Comparison of ENCODE assay signal across 20 cellular contexts in genomic region chr14:53367631-53368030, GRCh38.
DNase-seq lines count a peak whose midpoint lies in the region; ATAC-seq, FAIRE-seq and TF ChIP-seq lines count a peak whose summit lies in the region.
"Had no signal": no experiment of that assay in that cellular context is flagged by ENCODE, and none has a peak within 500 bp of the region (broad histone marks: within the 10 kb centered on the region; RNA-seq: fewer than 3 reads in every experiment).

No MANE protein-coding gene starts in this region.

- H3K4me1 ChIP-seq in fibroblast of lung (ENCODE audit: control insufficient read depth, extremely low read depth, insufficient read depth, low read length), result peaks cover 20% of the 10 kb centered on the region
- peaks cover 0 to 6% of the 10 kb centered on the region in 2 donors for H3K4me1 ChIP-seq in uterus

- no peaks in the 10 kb centered on the region for H3K27me3 Mint-ChIP-seq in mesothelial cell of epicardium (ENCODE audit: low read depth)
- H3K27me3 Mint-ChIP-seq: activated naive CD8-positive, alpha-beta T cell treated with anti-CD3 and anti-CD28 coated beads for 36 hours had no signal

- peaks cover 14% of the 10 kb centered on the region for H3K9me3 Mint-ChIP-seq in mesothelial cell of epicardium

- peaks cover 17% of the 10 kb centered on the region for H3K4me1 Mint-ChIP-seq in mesothelial cell of epicardium
- H3K4me1 Mint-ChIP-seq: activated naive CD8-positive, alpha-beta T cell treated with anti-CD3 and anti-CD28 coated beads for 36 hours; CD4-positive, alpha-beta memory T cell had no signal

- H3K27me3 ChIP-seq in fibroblast of lung (ENCODE audit: control insufficient read depth, insufficient read depth, low read length) (no peaks in the 10 kb centered on the region), uterus (no peaks in the 10 kb centered on the region)
- H3K27me3 ChIP-seq: ovary, upper lobe of left lung had no signal

- H3K27ac Mint-ChIP-seq in mesothelial cell of epicardium, result peak overlapping the region; percentile 11
- H3K27ac Mint-ChIP-seq: activated naive CD8-positive, alpha-beta T cell treated with anti-CD3 and anti-CD28 coated beads for 36 hours; CD4-positive, alpha-beta memory T cell had no signal

- no peak for DNase-seq in HTR-8/SVneo (ENCODE audit: insufficient read length, low spot score)
- DNase-seq in fibroblast of lung (ENCODE audit: low read depth in 2 of 2), result peak; percentile 53 to 85
- no peak for DNase-seq in mesothelial cell of epicardium (ENCODE audit: low spot score in 2 of 2, unreplicated experiment in 2 of 2)
- DNase-seq in uterus, result no peak
- DNase-seq in NCI-H1048 (lab: John Stamatoyannopoulos, UW), result no peak
- DNase-seq: activated CD4-positive, CD25-positive, alpha-beta regulatory T cell; activated naive CD8-positive, alpha-beta T cell treated with anti-CD3 and anti-CD28 coated beads for 36 hours; CD4-positive, alpha-beta memory T cell; erythroblast; GOT3; KG1; mesendoderm; NCI-H1417; NCI-H510A; ovary; upper lobe of left lung had no signal

- TF ChIP-seq CTCF in fibroblast of lung (conservative IDR thresholded peaks at IDR 0.05 in 1 of 2, IDR thresholded peaks at IDR 0.05 in 1 of 2; ENCODE audit: low read depth in 1 of 2, low read length in 2 of 2) (no peak), mesothelial cell of epicardium (IDR thresholded peaks at IDR 0.05; ENCODE audit: unreplicated experiment) (no peak), uterus (IDR thresholded peaks at IDR 0.05) (no peak)

- H3K27ac ChIP-seq in fibroblast of lung (ENCODE audit: insufficient read depth, low read length) (peak overlapping the region; percentile 57), uterus (peak overlapping the region; percentile 41 to 79)

- TF ChIP-seq POLR2A in uterus (IDR thresholded peaks at IDR 0.05), result no peak

- H3K9me3 ChIP-seq in fibroblast of lung (ENCODE audit: control insufficient read depth, insufficient read depth, low read depth, low read length), result no peaks in the 10 kb centered on the region
- no peaks in the 10 kb centered on the region for H3K9me3 ChIP-seq in uterus
- H3K9me3 ChIP-seq: ovary, upper lobe of left lung had no signal

- peaks cover 2% of the 10 kb centered on the region for H3K36me3 Mint-ChIP-seq in mesothelial cell of epicardium
- H3K36me3 Mint-ChIP-seq: activated naive CD8-positive, alpha-beta T cell treated with anti-CD3 and anti-CD28 coated beads for 36 hours had no signal

- no peak for ATAC-seq in HG02981 (IDR thresholded peaks at IDR 0.05; ENCODE audit: unreplicated experiment)
- ATAC-seq in GM18511 (IDR thresholded peaks at IDR 0.05; ENCODE audit: unreplicated experiment), result no peak

- H3K4me3 Mint-ChIP-seq in mesothelial cell of epicardium, result no peak overlapping the region
- H3K4me3 Mint-ChIP-seq: activated naive CD8-positive, alpha-beta T cell treated with anti-CD3 and anti-CD28 coated beads for 36 hours; CD4-positive, alpha-beta memory T cell had no signal

- intact Hi-C loops in uterus (cut with DNase I; ENCODE audit: low total_unique reads), result no loop called here

- no peak overlapping the region for H3K9ac ChIP-seq in fibroblast of lung (ENCODE audit: insufficient read depth, low read length)

- H3K79me2 ChIP-seq in fibroblast of lung (ENCODE audit: control insufficient read depth, insufficient read depth, low read length), result no peaks in the 10 kb centered on the region

- H3K4me3 ChIP-seq in fibroblast of lung (replicated peaks in 1 of 4; ENCODE audit: control extremely low read depth in 1 of 4, insufficient read depth in 1 of 4, low read depth in 3 of 4, low read length in 4 of 4), result peak overlapping the region in 1 of 4 experiments; percentile 0
- no peak overlapping the region for H3K4me3 ChIP-seq in uterus
- H3K4me3 ChIP-seq: ovary, upper lobe of left lung had no signal

- no peaks in the 10 kb centered on the region for H4K20me1 ChIP-seq in fibroblast of lung (ENCODE audit: control insufficient read depth, extremely low read depth, insufficient read depth, low read length)

- H3K36me3 ChIP-seq in fibroblast of lung (ENCODE audit: control insufficient read depth, insufficient read depth, low read length), result no peaks in the 10 kb centered on the region
- H3K36me3 ChIP-seq in uterus, result no peaks in the 10 kb centered on the region
- H3K36me3 ChIP-seq: ovary, upper lobe of left lung had no signal

- peak overlapping the region; percentile 69 for H3K4me2 ChIP-seq in fibroblast of lung (ENCODE audit: extremely low read depth, insufficient read depth, low read length)

- no peak overlapping the region for H2AFZ ChIP-seq in fibroblast of lung (ENCODE audit: low read length)

- peak; percentile 52 for FAIRE-seq in HTR-8/SVneo (lab: Jason Lieb, UNC)
- FAIRE-seq: colon, G401.6 had no signal

Comparison
In these comparisons a context has a peak if more than half of its experiments do, and no peak if none do; other contexts are left out.
1. DNase-seq: peak in fibroblast of lung (2 of 2); none in HTR-8/SVneo (single experiment), mesothelial cell of epicardium (0 of 2), uterus (0 of 2) and NCI-H1048 (single experiment).